ENCODE assay signal across 24 cellular contexts in genomic region chr1:102861247-102861646, GRCh38.
DNase-seq lines count a peak whose midpoint lies in the region; ATAC-seq and TF ChIP-seq lines count a peak whose summit lies in the region.
"Had no signal": no experiment of that assay in that cellular context is flagged by ENCODE, and none has a peak within 500 bp of the region (broad histone marks: within the 10 kb centered on the region; RNA-seq: fewer than 3 reads in every experiment).

No MANE protein-coding gene starts in this region.

- no peaks in the 10 kb centered on the region for H3K79me2 ChIP-seq in GM23248 (ENCODE audit: insufficient read depth)
- no peaks in the 10 kb centered on the region for H3K79me2 ChIP-seq in PC-3 (ENCODE audit: low read length)

- CTCF ChIA-PET in PC-3 (lab: Charles Lee) = no interaction called here

- POLR2A ChIA-PET in PC-3 (lab: Charles Lee; ENCODE audit: unreplicated experiment) = no interaction called here

- WGBS in GM23248 (ENCODE audit: low coverage in 1 of 2, low lambda C conversion rate in 2 of 2, missing lambda C conversion rate in 2 of 2), 2 experiments = 29 to 33% methylated on average over 3 of the region's 3 CpGs

- TF ChIP-seq CTCF in PC-3 (conservative IDR thresholded peaks at IDR 0.05; ENCODE audit: low read depth, low read length) (no peak), fibroblast of villous mesenchyme (IDR thresholded peaks at IDR 0.05; ENCODE audit: insufficient read depth, low read depth, low read length) (no peak)

- peak; percentile 5 for DNase-seq in AG08395 (ENCODE audit: low spot score)
- DNase-seq in GM23248 = peak; percentile 38
- peak; percentile 25 for DNase-seq in PC-3
- peak; percentile 34 for DNase-seq in fibroblast of villous mesenchyme (ENCODE audit: low read depth)
- DNase-seq in activated CD4-positive, CD25-positive, alpha-beta regulatory T cell (lab: John Stamatoyannopoulos, UW) = no peak
- DNase-seq in T-helper 9 cell = no peak
- no peak for DNase-seq in NCI-H187 (lab: John Stamatoyannopoulos, UW)
- no peak for DNase-seq in activated CD8-positive, alpha-beta memory T cell treated with anti-CD3 and anti-CD28 coated beads, Interleukin-2, amount 50 U/mL, for 4 hours
- DNase-seq: CD4-positive, CD25-positive, alpha-beta regulatory T cell; DMS153; DND-41; GOT3; NCI-H1092 treated with DMSO at 0.1 percent for 48 hours; NCI-H1436 treated with DMSO at 0.1 percent for 48 hours; NCI-H1930; NCI-H2107; NCI-H510A; NCI-H69; SK-N-SH; SW 1271 had no signal

- no TSS peak for BruUV-seq in PC-3 (replicated peaks; lab: Mats Ljungman, UMichigan)

- H2AFZ ChIP-seq in GM23248 (no peak overlapping the region), PC-3 (ENCODE audit: low read length) (no peak overlapping the region)

- no peak for ATAC-seq in PC-3
- ATAC-seq: Panc1 had no signal

- intact Hi-C loops in PC-3 (cut with micrococcal nuclease) = no loop called here

- H3F3A ChIP-seq in GM23248 (ENCODE audit: insufficient read depth) (peaks cover 8% of the 10 kb centered on the region), PC-3 (ENCODE audit: low read length, unreplicated experiment) (no peaks in the 10 kb centered on the region)

- H3K4me1 ChIP-seq in GM23248 (ENCODE audit: insufficient read depth) (peaks cover 24% of the 10 kb centered on the region), PC-3 (ENCODE audit: insufficient read depth, low read length) (peaks cover 6% of the 10 kb centered on the region)
- H3K4me1 ChIP-seq: BLaER1 had no signal

- H3K4me2 ChIP-seq in GM23248 (ENCODE audit: unreplicated experiment) (no peak overlapping the region), PC-3 (ENCODE audit: low read length) (no peak overlapping the region)
- H3K4me2 ChIP-seq: BLaER1, SK-N-SH had no signal

- H3K9ac ChIP-seq in GM23248 (no peak overlapping the region), PC-3 (ENCODE audit: low read length) (no peak overlapping the region)
- H3K9ac ChIP-seq: BLaER1, SK-N-SH had no signal

- H3K36me3 ChIP-seq in GM23248 (ENCODE audit: low read depth) (no peaks in the 10 kb centered on the region), PC-3 (ENCODE audit: low read depth, low read length) (no peaks in the 10 kb centered on the region)
- H3K36me3 ChIP-seq: BLaER1 had no signal

- in situ Hi-C loops in GM23248 (cut with MboI) = no loop called here

- H3K27ac ChIP-seq in GM23248 = no peak overlapping the region
- no peak overlapping the region for H3K27ac ChIP-seq in PC-3 (ENCODE audit: low read length)
- H3K27ac ChIP-seq: 22Rv1, BLaER1, HL-60 had no signal

- H3K27me3 ChIP-seq in GM23248 (replicated peaks; ENCODE audit: insufficient read depth) = no peaks in the 10 kb centered on the region
- H3K27me3 ChIP-seq in PC-3 (ENCODE audit: low read length) = no peaks in the 10 kb centered on the region
- H3K27me3 ChIP-seq: BLaER1 had no signal

- H3K4me3 ChIP-seq in GM23248 (no peak overlapping the region), PC-3 (ENCODE audit: low read length) (no peak overlapping the region), fibroblast of villous mesenchyme (ENCODE audit: low read depth, low read length) (no peak overlapping the region)
- H3K4me3 ChIP-seq: BLaER1 had no signal

- no peaks in the 10 kb centered on the region for H3K9me3 ChIP-seq in GM23248 (ENCODE audit: low read depth)
- H3K9me3 ChIP-seq in PC-3 (ENCODE audit: low read length) = no peaks in the 10 kb centered on the region
- H3K9me3 ChIP-seq: SK-N-SH had no signal

- H3K9me2 ChIP-seq in GM23248 (ENCODE audit: insufficient read depth) = no peaks in the 10 kb centered on the region
- no peaks in the 10 kb centered on the region for H3K9me2 ChIP-seq in PC-3 (replicated peaks; ENCODE audit: low read length)
- H3K9me2 ChIP-seq: SK-N-SH had no signal

- H4K20me1 ChIP-seq in GM23248 (ENCODE audit: insufficient read depth) = no peaks in the 10 kb centered on the region
- no peaks in the 10 kb centered on the region for H4K20me1 ChIP-seq in PC-3 (ENCODE audit: low read length)
- H4K20me1 ChIP-seq: BLaER1 had no signal

Comparison
In these comparisons a context has a peak if more than half of its experiments do, and no peak if none do; other contexts are left out.
1. DNase-seq: peak in AG08395 (single experiment), GM23248 (single experiment), PC-3 (single experiment) and fibroblast of villous mesenchyme (single experiment); none in activated CD4-positive, CD25-positive, alpha-beta regulatory T cell (0 of 4), T-helper 9 cell (single experiment), NCI-H187 (0 of 2) and activated CD8-positive, alpha-beta memory T cell treated with anti-CD3 and anti-CD28 coated beads, Interleukin-2, amount 50 U/mL, for 4 hours (single experiment).